In genomic region chr1:108561731-108562326, GRCh38 we compare ENCODE assay signal across 8 cellular contexts. TPM values are rescaled to one million over a fixed set of nuclear protein-coding genes. Genes with fewer than 3 reads are reported as not detected.
DNase-seq lines count a peak whose midpoint lies in the region; ATAC-seq and TF ChIP-seq lines count a peak whose summit lies in the region.

No MANE protein-coding gene starts in this region.

- CTCF ChIA-PET in Caco-2 (lab: Charles Lee): interaction anchor here (2.1 kb wide), 1 partner anchor 50 kb away, joined by 9 read pairs; no protein-coding TSS in a partner anchor

- peaks cover 10% of the 10 kb centered on the region; the same call in 1 of the 2 replicates for H4K20me1 ChIP-seq in OCI-LY3 (ENCODE audit: insufficient read depth, low read length)

- no peaks in the 10 kb centered on the region for H3K36me3 Mint-ChIP-seq in Caco-2 (ENCODE audit: insufficient read depth, unreplicated experiment)

- POLR2A ChIA-PET in Caco-2 (lab: Charles Lee): no interaction called here

- ATAC-seq in GM19463 (IDR thresholded peaks at IDR 0.05; ENCODE audit: unreplicated experiment) (peak; percentile 41), HG03571 (IDR thresholded peaks at IDR 0.05; ENCODE audit: unreplicated experiment) (peak; percentile 47)

- H3K27me3 Mint-ChIP-seq in Caco-2 (ENCODE audit: insufficient read depth, unreplicated experiment): no peaks in the 10 kb centered on the region

- H3K9me3 ChIP-seq in Caco-2: no peaks in the 10 kb centered on the region
- no peaks in the 10 kb centered on the region for H3K9me3 ChIP-seq in OCI-LY3 (ENCODE audit: insufficient read depth, low read length)
- H3K9me3 ChIP-seq in prostate gland: no peaks in the 10 kb centered on the region

- H2AFZ ChIP-seq in OCI-LY3 (ENCODE audit: low read depth, low read length): no peak overlapping the region

- BruUV-seq in Caco-2 (replicated peaks; lab: Mats Ljungman, UMichigan): TSS peak; percentile 31

- DNase-seq in Caco-2 (peak; percentile 68 to 71), activated T-cell treated with anti-CD3 and anti-CD28 coated beads for 24 hours (ENCODE audit: low read depth) (peak; percentile 67), fibroblast of mammary gland (ENCODE audit: low read depth) (no peak), prostate gland (ENCODE audit: low spot score) (peak; percentile 65), cerebellar nuclear complex (lab: John Stamatoyannopoulos, UW) (no peak)

- no peak for TF ChIP-seq POLR2A in prostate gland (IDR thresholded peaks at IDR 0.05)

- H3K27ac Mint-ChIP-seq in Caco-2 (ENCODE audit: unreplicated experiment): no peak overlapping the region

- H3K4me1 ChIP-seq in Caco-2 (peaks cover 4% of the 10 kb centered on the region; the same call in 1 of the 2 replicates), OCI-LY3 (ENCODE audit: low read length) (peaks cover 36% of the 10 kb centered on the region), prostate gland (replicated peaks) (peaks cover 8% of the 10 kb centered on the region)

- H3K27ac ChIP-seq in OCI-LY3 (ENCODE audit: low read length): no peak overlapping the region
- no peak overlapping the region for H3K27ac ChIP-seq in prostate gland

- peaks cover 5% of the 10 kb centered on the region for H3K4me1 Mint-ChIP-seq in Caco-2 (ENCODE audit: low read depth, unreplicated experiment)

- H3K4me3 ChIP-seq in Caco-2 (ENCODE audit: low read depth, low read length) (no peak overlapping the region), OCI-LY3 (ENCODE audit: low read length) (peak overlapping the region; percentile 89), fibroblast of mammary gland (ENCODE audit: control insufficient read depth, low read depth, low read length) (no peak overlapping the region), prostate gland (no peak overlapping the region)

- peaks cover 3% of the 10 kb centered on the region for H3K79me2 ChIP-seq in OCI-LY3 (ENCODE audit: low read length)

- 47% methylated on average over 11 of the region's 11 CpGs for WGBS in prostate gland

- no peak overlapping the region for H3K4me3 Mint-ChIP-seq in Caco-2 (ENCODE audit: unreplicated experiment)

- H3K4me2 ChIP-seq in OCI-LY3 (ENCODE audit: low read length): peak overlapping the region; percentile 85

- H3K9me3 Mint-ChIP-seq in Caco-2 (ENCODE audit: unreplicated experiment): no peaks in the 10 kb centered on the region

- H3K36me3 ChIP-seq in Caco-2 (ENCODE audit: control insufficient read depth, insufficient read depth, low read length) (no peaks in the 10 kb centered on the region), OCI-LY3 (replicated peaks; ENCODE audit: low read depth, low read length) (no peaks in the 10 kb centered on the region), prostate gland (no peaks in the 10 kb centered on the region)

- intact Hi-C loops in Caco-2 (cut with micrococcal nuclease; ENCODE audit: unreplicated experiment) (loop anchor here (1.0 to 2.0 kb wide), 4 partner anchors 25 to 235 kb away; no protein-coding TSS in a partner anchor), prostate gland (cut with DNase I) (no loop called here)

- no peak overlapping the region for H3K9ac ChIP-seq in OCI-LY3 (ENCODE audit: low read length)

- TF ChIP-seq CTCF in Caco-2 (IDR thresholded peaks at IDR 0.05; ENCODE audit: insufficient read depth in 1 of 2, low read depth in 1 of 2, low read length in 1 of 2, severe bottlenecking in 1 of 2, unreplicated experiment in 1 of 2) (peak; percentile 69 to 72), OCI-LY3 (IDR thresholded peaks at IDR 0.05; ENCODE audit: low read depth, low read length) (peak; percentile 75), fibroblast of mammary gland (conservative IDR thresholded peaks at IDR 0.05; ENCODE audit: control insufficient read depth, insufficient read depth, low read depth, low read length) (peak; percentile 31), prostate gland (IDR thresholded peaks at IDR 0.05) (peak in 3 of 4 experiments; percentile 78 to 86 (median 82))

- no peaks in the 10 kb centered on the region for H3K27me3 ChIP-seq in Caco-2 (replicated peaks; ENCODE audit: control insufficient read depth, insufficient read depth, low read length)
- no peaks in the 10 kb centered on the region for H3K27me3 ChIP-seq in OCI-LY3 (ENCODE audit: low read depth, low read length)
- H3K27me3 ChIP-seq in prostate gland (replicated peaks; ENCODE audit: insufficient read depth): no peaks in the 10 kb centered on the region

RNA-seq across cellular contexts. Expression of gene EEIG2, which starts 1.9 kb away (rescaled TPM):
- total RNA-seq in Caco-2 (2022): 2.8 and 3.1 TPM in 2 replicates
- 10 to 100 TPM; 12.4 to 20.3 TPM for total RNA-seq in prostate gland

Comparison
In these comparisons a context has a peak if more than half of its experiments do, and no peak if none do; other contexts are left out.
1. DNase-seq: peak in Caco-2 (2 of 2), activated T-cell treated with anti-CD3 and anti-CD28 coated beads for 24 hours (single experiment) and prostate gland (single experiment); none in fibroblast of mammary gland (single experiment) and cerebellar nuclear complex (0 of 2).
2. CTCF ChIP-seq: peak in every context shown above with its lines; median percentile 82 in prostate gland; 75 in OCI-LY3; 70 in Caco-2; 31 in fibroblast of mammary gland.